8 cellular contexts compared by ENCODE assay signal in genomic region chr2:70190086-70190412, GRCh38. TPM values are rescaled to one million over a fixed set of nuclear protein-coding genes. Genes with fewer than 3 reads are reported as not detected.
DNase-seq lines count a peak whose midpoint lies in the region; ATAC-seq and TF ChIP-seq lines count a peak whose summit lies in the region.

No MANE protein-coding gene starts in this region.

- peak overlapping the region; percentile 82 for H3K4me3 Mint-ChIP-seq in activated CD4-positive, alpha-beta memory T cell treated with anti-CD3 and anti-CD28 coated beads, Interleukin-2, amount 10 ng/mL, durations not matched to agents 7 days and 5 days
- H3K4me3 Mint-ChIP-seq in neural progenitor cell = peak overlapping the region; percentile 94

- peaks cover 9% of the 10 kb centered on the region for H3K79me2 ChIP-seq in neural progenitor cell (ENCODE audit: low read depth)

- H3K4me1 ChIP-seq in esophagus (ENCODE audit: control insufficient read depth in 2 of 2, insufficient read depth in 2 of 2, low read length in 1 of 2) (no peaks in the 10 kb centered on the region), neural progenitor cell (no peaks in the 10 kb centered on the region)

- DNase-seq in DMS 273 (lab: John Stamatoyannopoulos, UW; ENCODE audit: unreplicated experiment) = peak; percentile 72
- no peak for DNase-seq in activated CD4-positive, alpha-beta memory T cell treated with anti-CD3 and anti-CD28 coated beads, Interleukin-2, amount 10 ng/mL, durations not matched to agents 7 days and 5 days
- DNase-seq in neural progenitor cell (ENCODE audit: low spot score) = peak; percentile 26
- DNase-seq in islet precursor cell = no peak
- DNase-seq in NCI-H226 = no peak

- H3K9ac ChIP-seq in neural progenitor cell = peak overlapping the region; percentile 52

- peak overlapping the region; percentile 87 for H3K27ac Mint-ChIP-seq in activated CD4-positive, alpha-beta memory T cell treated with anti-CD3 and anti-CD28 coated beads, Interleukin-2, amount 10 ng/mL, durations not matched to agents 7 days and 5 days
- peak overlapping the region; percentile 21 for H3K27ac Mint-ChIP-seq in neural progenitor cell

- no peaks in the 10 kb centered on the region for H3K9me3 Mint-ChIP-seq in activated CD4-positive, alpha-beta memory T cell treated with anti-CD3 and anti-CD28 coated beads, Interleukin-2, amount 10 ng/mL, durations not matched to agents 7 days and 5 days
- H3K9me3 Mint-ChIP-seq in neural progenitor cell = no peaks in the 10 kb centered on the region

- peak overlapping the region; percentile 97 to 100 for H3K27ac ChIP-seq in esophagus (ENCODE audit: low read depth in 2 of 2, low read length in 1 of 2)
- H3K27ac ChIP-seq in neural progenitor cell = no peak overlapping the region

- peaks cover 24% of the 10 kb centered on the region for H3F3A ChIP-seq in neural progenitor cell (ENCODE audit: low read depth)

- peak overlapping the region; percentile 80 for H3K4me2 ChIP-seq in neural progenitor cell

- H3K4me3 ChIP-seq in esophagus (ENCODE audit: low read depth in 1 of 2, low read length in 2 of 2) = peak overlapping the region; percentile 69 to 96
- H3K4me3 ChIP-seq in neural progenitor cell = peak overlapping the region; percentile 60

- H3K9me3 ChIP-seq in esophagus (ENCODE audit: control insufficient read depth in 2 of 2, insufficient read depth in 1 of 2, low read depth in 1 of 2, low read length in 1 of 2) (no peaks in the 10 kb centered on the region), neural progenitor cell (ENCODE audit: low read depth) (no peaks in the 10 kb centered on the region)

- H3K27me3 ChIP-seq in esophagus (ENCODE audit: control insufficient read depth in 1 of 2, insufficient read depth in 2 of 2, low read length in 2 of 2) (no peaks in the 10 kb centered on the region), neural progenitor cell (no peaks in the 10 kb centered on the region)

- peaks cover 6% of the 10 kb centered on the region for H3K36me3 Mint-ChIP-seq in activated CD4-positive, alpha-beta memory T cell treated with anti-CD3 and anti-CD28 coated beads, Interleukin-2, amount 10 ng/mL, durations not matched to agents 7 days and 5 days (ENCODE audit: low read depth)
- no peaks in the 10 kb centered on the region for H3K36me3 Mint-ChIP-seq in neural progenitor cell

- TF ChIP-seq CTCF in neural progenitor cell (IDR thresholded peaks at IDR 0.05) = no peak

- POLR2A ChIA-PET in activated CD4-positive, alpha-beta memory T cell treated with anti-CD3 and anti-CD28 coated beads, Interleukin-2, amount 10 ng/mL, durations not matched to agents 7 days and 5 days (lab: Charles Lee) = interaction anchor here (0.6 to 3.5 kb wide), 29 partner anchors 8 to 753 kb away, joined by 3 to 60 read pairs (median 6); partner anchors contain the start of genes FAM136A, MXD1, NFU1 and PCBP1

- no peaks in the 10 kb centered on the region for H3K27me3 Mint-ChIP-seq in activated CD4-positive, alpha-beta memory T cell treated with anti-CD3 and anti-CD28 coated beads, Interleukin-2, amount 10 ng/mL, durations not matched to agents 7 days and 5 days
- peaks cover 4% of the 10 kb centered on the region for H3K27me3 Mint-ChIP-seq in neural progenitor cell (ENCODE audit: insufficient read depth, low read depth)

- WGBS in esophagus, 2 donors = 1 to 3% methylated on average over 8 of the region's 8 CpGs

- peaks cover 23% of the 10 kb centered on the region for H3K4me1 Mint-ChIP-seq in activated CD4-positive, alpha-beta memory T cell treated with anti-CD3 and anti-CD28 coated beads, Interleukin-2, amount 10 ng/mL, durations not matched to agents 7 days and 5 days
- H3K4me1 Mint-ChIP-seq in neural progenitor cell = peaks cover 13% of the 10 kb centered on the region

- peak; percentile 31 for ATAC-seq in GM19455 (IDR thresholded peaks at IDR 0.05; ENCODE audit: unreplicated experiment)
- ATAC-seq in HG03565 (IDR thresholded peaks at IDR 0.05; ENCODE audit: unreplicated experiment) = peak; percentile 17

- CTCF ChIA-PET in activated CD4-positive, alpha-beta memory T cell treated with anti-CD3 and anti-CD28 coated beads, Interleukin-2, amount 10 ng/mL, durations not matched to agents 7 days and 5 days (lab: Charles Lee) = interaction anchor here (0.8 to 2.3 kb wide), 4 partner anchors 9 to 277 kb away, joined by 3 to 33 read pairs (median 4); partner anchors contain the start of gene MXD1

- no peaks in the 10 kb centered on the region for H4K20me1 ChIP-seq in neural progenitor cell (ENCODE audit: low read depth)

- peak overlapping the region; percentile 86 for H2AFZ ChIP-seq in neural progenitor cell (replicated peaks)

- no peaks in the 10 kb centered on the region for H3K36me3 ChIP-seq in esophagus (ENCODE audit: control insufficient read depth in 2 of 2, insufficient read depth in 2 of 2, low read length in 1 of 2)
- no peaks in the 10 kb centered on the region for H3K36me3 ChIP-seq in neural progenitor cell

RNA-seq across cellular contexts. Expression of gene C2orf42, which starts 0.8 kb away (rescaled TPM):
- total RNA-seq in activated CD4-positive, alpha-beta memory T cell treated with anti-CD3 and anti-CD28 coated beads, Interleukin-2, amount 10 ng/mL, durations not matched to agents 7 days and 5 days = 10 to 100 TPM; 28.8 to 32.2 TPM
- 1 to 10 TPM; 2.8 to 2.9 TPM for polyA plus RNA-seq in esophagus
- total RNA-seq in neural progenitor cell (ENCODE audit: low replicate concordance) = 24.1 and 25.4 TPM in 2 replicates

RNA-seq across cellular contexts. Expression of gene TIA1, which starts 58.4 kb away (rescaled TPM):
- total RNA-seq in activated CD4-positive, alpha-beta memory T cell treated with anti-CD3 and anti-CD28 coated beads, Interleukin-2, amount 10 ng/mL, durations not matched to agents 7 days and 5 days = 100 to 1,000 TPM; 112 to 116 TPM
- 10 to 100 TPM; 22.8 to 51.3 TPM for polyA plus RNA-seq in esophagus
- total RNA-seq in neural progenitor cell (ENCODE audit: low replicate concordance) = 348 and 539 TPM in 2 replicates

Comparison
In these comparisons a context has a peak if more than half of its experiments do, and no peak if none do; other contexts are left out.
1. DNase-seq: peak in DMS 273 (single experiment) and neural progenitor cell (single experiment); none in activated CD4-positive, alpha-beta memory T cell treated with anti-CD3 and anti-CD28 coated beads, Interleukin-2, amount 10 ng/mL, durations not matched to agents 7 days and 5 days (single experiment), islet precursor cell (single experiment) and NCI-H226 (single experiment).